Comparison of ENCODE assay signal across 3 cellular contexts in the genomic region with DNA sequence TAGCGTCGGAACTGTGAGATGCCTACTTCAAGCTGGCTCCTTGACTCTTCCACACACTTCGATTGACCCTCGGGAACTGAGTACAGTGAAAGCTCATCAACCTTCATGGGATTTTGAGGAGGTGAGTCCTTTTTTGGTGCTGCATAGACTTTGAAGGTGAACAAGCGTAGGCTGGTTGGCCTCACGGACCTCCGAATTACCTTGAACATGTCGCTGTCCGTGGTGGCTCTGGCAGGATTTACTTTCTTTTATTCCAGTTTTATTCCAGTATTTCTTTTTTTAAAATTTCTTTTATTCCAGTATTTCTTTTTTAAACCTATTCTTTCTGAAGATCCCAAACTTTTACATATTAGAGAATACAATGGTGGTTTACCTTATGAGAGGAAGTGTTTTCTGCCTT.
TF ChIP-seq lines count a peak whose summit lies in the region.

No MANE protein-coding gene starts in this region.

TF ChIP-seq in GM23338, 12 proteins besides CTCF, POLR2A, EP300 and RAD21 (continues in another document):
- TF ChIP-seq, protein P1, sequence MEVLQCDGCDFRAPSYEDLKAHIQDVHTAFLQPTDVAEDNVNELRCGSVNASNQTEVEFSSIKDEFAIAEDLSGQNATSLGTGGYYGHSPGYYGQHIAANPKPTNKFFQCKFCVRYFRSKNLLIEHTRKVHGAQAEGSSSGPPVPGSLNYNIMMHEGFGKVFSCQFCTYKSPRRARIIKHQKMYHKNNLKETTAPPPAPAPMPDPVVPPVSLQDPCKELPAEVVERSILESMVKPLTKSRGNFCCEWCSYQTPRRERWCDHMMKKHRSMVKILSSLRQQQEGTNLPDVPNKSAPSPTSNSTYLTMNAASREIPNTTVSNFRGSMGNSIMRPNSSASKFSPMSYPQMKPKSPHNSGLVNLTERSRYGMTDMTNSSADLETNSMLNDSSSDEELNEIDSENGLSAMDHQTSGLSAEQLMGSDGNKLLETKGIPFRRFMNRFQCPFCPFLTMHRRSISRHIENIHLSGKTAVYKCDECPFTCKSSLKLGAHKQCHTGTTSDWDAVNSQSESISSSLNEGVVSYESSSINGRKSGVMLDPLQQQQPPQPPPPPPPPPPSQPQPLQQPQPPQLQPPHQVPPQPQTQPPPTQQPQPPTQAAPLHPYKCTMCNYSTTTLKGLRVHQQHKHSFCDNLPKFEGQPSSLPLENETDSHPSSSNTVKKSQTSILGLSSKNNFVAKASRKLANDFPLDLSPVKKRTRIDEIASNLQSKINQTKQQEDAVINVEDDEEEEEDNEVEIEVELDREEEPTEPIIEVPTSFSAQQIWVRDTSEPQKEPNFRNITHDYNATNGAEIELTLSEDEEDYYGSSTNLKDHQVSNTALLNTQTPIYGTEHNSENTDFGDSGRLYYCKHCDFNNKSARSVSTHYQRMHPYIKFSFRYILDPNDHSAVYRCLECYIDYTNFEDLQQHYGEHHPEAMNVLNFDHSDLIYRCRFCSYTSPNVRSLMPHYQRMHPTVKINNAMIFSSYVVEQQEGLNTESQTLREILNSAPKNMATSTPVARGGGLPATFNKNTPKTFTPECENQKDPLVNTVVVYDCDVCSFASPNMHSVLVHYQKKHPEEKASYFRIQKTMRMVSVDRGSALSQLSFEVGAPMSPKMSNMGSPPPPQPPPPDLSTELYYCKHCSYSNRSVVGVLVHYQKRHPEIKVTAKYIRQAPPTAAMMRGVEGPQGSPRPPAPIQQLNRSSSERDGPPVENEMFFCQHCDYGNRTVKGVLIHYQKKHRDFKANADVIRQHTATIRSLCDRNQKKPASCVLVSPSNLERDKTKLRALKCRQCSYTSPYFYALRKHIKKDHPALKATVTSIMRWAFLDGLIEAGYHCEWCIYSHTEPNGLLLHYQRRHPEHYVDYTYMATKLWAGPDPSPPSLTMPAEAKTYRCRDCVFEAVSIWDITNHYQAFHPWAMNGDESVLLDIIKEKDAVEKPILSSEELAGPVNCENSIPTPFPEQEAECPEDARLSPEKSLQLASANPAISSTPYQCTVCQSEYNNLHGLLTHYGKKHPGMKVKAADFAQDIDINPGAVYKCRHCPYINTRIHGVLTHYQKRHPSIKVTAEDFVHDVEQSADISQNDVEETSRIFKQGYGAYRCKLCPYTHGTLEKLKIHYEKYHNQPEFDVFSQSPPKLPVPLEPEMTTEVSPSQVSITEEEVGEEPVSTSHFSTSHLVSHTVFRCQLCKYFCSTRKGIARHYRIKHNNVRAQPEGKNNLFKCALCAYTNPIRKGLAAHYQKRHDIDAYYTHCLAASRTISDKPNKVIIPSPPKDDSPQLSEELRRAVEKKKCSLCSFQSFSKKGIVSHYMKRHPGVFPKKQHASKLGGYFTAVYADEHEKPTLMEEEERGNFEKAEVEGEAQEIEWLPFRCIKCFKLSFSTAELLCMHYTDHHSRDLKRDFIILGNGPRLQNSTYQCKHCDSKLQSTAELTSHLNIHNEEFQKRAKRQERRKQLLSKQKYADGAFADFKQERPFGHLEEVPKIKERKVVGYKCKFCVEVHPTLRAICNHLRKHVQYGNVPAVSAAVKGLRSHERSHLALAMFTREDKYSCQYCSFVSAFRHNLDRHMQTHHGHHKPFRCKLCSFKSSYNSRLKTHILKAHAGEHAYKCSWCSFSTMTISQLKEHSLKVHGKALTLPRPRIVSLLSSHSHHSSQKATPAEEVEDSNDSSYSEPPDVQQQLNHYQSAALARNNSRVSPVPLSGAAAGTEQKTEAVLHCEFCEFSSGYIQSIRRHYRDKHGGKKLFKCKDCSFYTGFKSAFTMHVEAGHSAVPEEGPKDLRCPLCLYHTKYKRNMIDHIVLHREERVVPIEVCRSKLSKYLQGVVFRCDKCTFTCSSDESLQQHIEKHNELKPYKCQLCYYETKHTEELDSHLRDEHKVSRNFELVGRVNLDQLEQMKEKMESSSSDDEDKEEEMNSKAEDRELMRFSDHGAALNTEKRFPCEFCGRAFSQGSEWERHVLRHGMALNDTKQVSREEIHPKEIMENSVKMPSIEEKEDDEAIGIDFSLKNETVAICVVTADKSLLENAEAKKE (CRISPR knock-in tag; IDR thresholded peaks at IDR 0.05): no peak

TF ChIP-seq in HEK293, 187 proteins besides CTCF, POLR2A, EP300 and RAD21:
- TF ChIP-seq ZNF549 (tag by site-specific recombination; IDR thresholded peaks at IDR 0.05): no peak
- TF ChIP-seq, protein P2, sequence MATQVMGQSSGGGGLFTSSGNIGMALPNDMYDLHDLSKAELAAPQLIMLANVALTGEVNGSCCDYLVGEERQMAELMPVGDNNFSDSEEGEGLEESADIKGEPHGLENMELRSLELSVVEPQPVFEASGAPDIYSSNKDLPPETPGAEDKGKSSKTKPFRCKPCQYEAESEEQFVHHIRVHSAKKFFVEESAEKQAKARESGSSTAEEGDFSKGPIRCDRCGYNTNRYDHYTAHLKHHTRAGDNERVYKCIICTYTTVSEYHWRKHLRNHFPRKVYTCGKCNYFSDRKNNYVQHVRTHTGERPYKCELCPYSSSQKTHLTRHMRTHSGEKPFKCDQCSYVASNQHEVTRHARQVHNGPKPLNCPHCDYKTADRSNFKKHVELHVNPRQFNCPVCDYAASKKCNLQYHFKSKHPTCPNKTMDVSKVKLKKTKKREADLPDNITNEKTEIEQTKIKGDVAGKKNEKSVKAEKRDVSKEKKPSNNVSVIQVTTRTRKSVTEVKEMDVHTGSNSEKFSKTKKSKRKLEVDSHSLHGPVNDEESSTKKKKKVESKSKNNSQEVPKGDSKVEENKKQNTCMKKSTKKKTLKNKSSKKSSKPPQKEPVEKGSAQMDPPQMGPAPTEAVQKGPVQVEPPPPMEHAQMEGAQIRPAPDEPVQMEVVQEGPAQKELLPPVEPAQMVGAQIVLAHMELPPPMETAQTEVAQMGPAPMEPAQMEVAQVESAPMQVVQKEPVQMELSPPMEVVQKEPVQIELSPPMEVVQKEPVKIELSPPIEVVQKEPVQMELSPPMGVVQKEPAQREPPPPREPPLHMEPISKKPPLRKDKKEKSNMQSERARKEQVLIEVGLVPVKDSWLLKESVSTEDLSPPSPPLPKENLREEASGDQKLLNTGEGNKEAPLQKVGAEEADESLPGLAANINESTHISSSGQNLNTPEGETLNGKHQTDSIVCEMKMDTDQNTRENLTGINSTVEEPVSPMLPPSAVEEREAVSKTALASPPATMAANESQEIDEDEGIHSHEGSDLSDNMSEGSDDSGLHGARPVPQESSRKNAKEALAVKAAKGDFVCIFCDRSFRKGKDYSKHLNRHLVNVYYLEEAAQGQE (tag by site-specific recombination; IDR thresholded peaks at IDR 0.05): peak; percentile 89

TF ChIP-seq in GM12878, 131 proteins besides CTCF, POLR2A, EP300 and RAD21:
- TF ChIP-seq, protein P2 (IDR thresholded peaks at IDR 0.05; ENCODE audit: low read depth, low read length): peak; percentile 67; the same call in 1 of the 2 replicates
- no peak for TF ChIP-seq NFIC (IDR thresholded peaks at IDR 0.05; ENCODE audit: low read depth, low read length)
